Comparison of ENCODE assay signal across 11 cellular contexts in genomic region chr11:18312663-18313420, GRCh38. TPM values are rescaled to one million over a fixed set of nuclear protein-coding genes. Genes with fewer than 3 reads are reported as not detected.
DNase-seq lines count a peak whose midpoint lies in the region; ATAC-seq, FAIRE-seq and TF ChIP-seq lines count a peak whose summit lies in the region.
"Had no signal": no experiment of that assay in that cellular context is flagged by ENCODE, and none has a peak within 500 bp of the region (broad histone marks: within the 10 kb centered on the region; RNA-seq: fewer than 3 reads in every experiment).

No MANE protein-coding gene starts in this region.

- no peak for TF ChIP-seq EP300 in Ishikawa (IDR thresholded peaks at IDR 0.05; ENCODE audit: borderline replicate concordance)

- no peak overlapping the region for H3K4me3 Mint-ChIP-seq in naive B cell

- no peaks in the 10 kb centered on the region for H3K9me3 Mint-ChIP-seq in naive B cell

- H3K27ac Mint-ChIP-seq in naive B cell, result peak overlapping the region in 4 of 6 donors; percentile 36 to 72 (median 46)

- no peak for TF ChIP-seq CTCF in cardiac fibroblast (IDR thresholded peaks at IDR 0.05; ENCODE audit: low read depth, low read length)

- FAIRE-seq in H54 (lab: Jason Lieb, UNC), result no peak

- no peaks in the 10 kb centered on the region for H3K27me3 Mint-ChIP-seq in naive B cell

- peak; percentile 22 for DNase-seq in AG08396 (ENCODE audit: low spot score)
- DNase-seq in cardiac fibroblast (ENCODE audit: low read depth in 2 of 2), result peak; percentile 70 to 74
- DNase-seq in naive B cell, result no peak
- DNase-seq in 8988T, result no peak
- no peak for DNase-seq in NCI-H526 treated with DMSO at 0.1 percent for 48 hours (lab: John Stamatoyannopoulos, UW)
- DNase-seq in H54 (ENCODE audit: insufficient read length, low spot score), result no peak
- DNase-seq: hypothalamus, SHP77 treated with DMSO at 0.1 percent for 48 hours, sigmoid colon had no signal

- H3K4me1 Mint-ChIP-seq in naive B cell, result peaks cover 17 to 37% (median 23%) of the 10 kb centered on the region in 3 donors

- peaks cover 8 to 25% of the 10 kb centered on the region in 2 donors for H3K36me3 Mint-ChIP-seq in naive B cell

- ATAC-seq in naive B cell (ENCODE audit: low read depth in 2 of 2), result no peak
- no peak for ATAC-seq in HG03442 (IDR thresholded peaks at IDR 0.05; ENCODE audit: unreplicated experiment)

- no peak for TF ChIP-seq POLR2A in H54 (IDR thresholded peaks at IDR 0.05; ENCODE audit: low read depth, low read length)

- TF ChIP-seq RAD21 in Ishikawa (IDR thresholded peaks at IDR 0.05; ENCODE audit: low read depth), result no peak

- no peak overlapping the region for H3K4me3 ChIP-seq in cardiac fibroblast (replicated peaks in 1 of 2; ENCODE audit: low read depth in 2 of 2, low read length in 2 of 2)
- H3K4me3 ChIP-seq: sigmoid colon had no signal

TF ChIP-seq in Ishikawa, 13 proteins besides CTCF, POLR2A, EP300 and RAD21:
- TF ChIP-seq EGR1 (IDR thresholded peaks at IDR 0.05) (0 out of 2 replicates have a peak, but pooled peaks have one; percentile 12), MAX (IDR thresholded peaks at IDR 0.05) (no peak), TEAD4 (IDR thresholded peaks at IDR 0.05) (peak; percentile 62)

RNA-seq across cellular contexts. Expression of gene HPS5, which starts 9.1 kb away (rescaled TPM):
- 10 to 100 TPM; 15.3 to 40.2 (median 29.5) TPM for polyA plus RNA-seq in naive B cell (ENCODE audit: low read depth in 6 of 6)

RNA-seq across cellular contexts. Expression of gene GTF2H1, which starts 9.5 kb away (rescaled TPM):
- 10 to 100 TPM; 23.5 to 50.4 (median 37.3) TPM for polyA plus RNA-seq in naive B cell (ENCODE audit: low read depth in 6 of 6)

RNA-seq across cellular contexts. Expression of gene SAA1, which starts 46.8 kb away (rescaled TPM):
- not detected for polyA plus RNA-seq in naive B cell (ENCODE audit: low read depth in 6 of 6)

Comparison
In these comparisons a context has a peak if more than half of its experiments do, and no peak if none do; other contexts are left out.
1. DNase-seq: peak in AG08396 (single experiment) and cardiac fibroblast (2 of 2); none in naive B cell (single experiment), 8988T (single experiment), NCI-H526 treated with DMSO at 0.1 percent for 48 hours (single experiment) and H54 (single experiment).